ENCODE assay signal across 27 cellular contexts in genomic region chr1:54823670-54824069, GRCh38. TPM values are rescaled to one million over a fixed set of nuclear protein-coding genes. Genes with fewer than 3 reads are reported as not detected.
"Had no signal": no experiment of that assay in that cellular context is flagged by ENCODE, and none has a peak within 500 bp of the region (broad histone marks: within the 10 kb centered on the region; RNA-seq: fewer than 3 reads in every experiment).

No MANE protein-coding gene starts in this region.

- DNase-seq: colonic mucosa; cortex of kidney; effector CD8-positive, alpha-beta T cell; effector memory CD8-positive, alpha-beta T cell; endodermal cell; erythroblast; esophagus squamous epithelium; foreskin fibroblast; foreskin melanocyte; gastrocnemius medialis; glutamatergic neuron; head of caudate nucleus; heart right ventricle; hippocampal formation; left cardiac atrium; left lung; left ventricle myocardium superior; lower lobe of right lung; mesendoderm; midbrain had no signal

- H3K4me1 ChIP-seq: colonic mucosa, gastrocnemius medialis, heart right ventricle, left lung, lower lobe of right lung had no signal

- H3K27me3 ChIP-seq: colonic mucosa, esophagus squamous epithelium, gastrocnemius medialis, heart right ventricle, left lung had no signal

- H3K9me3 ChIP-seq: colonic mucosa had no signal

- H3K4me3 ChIP-seq: colonic mucosa, esophagus squamous epithelium, gastrocnemius medialis, heart right ventricle, left lung, lower lobe of right lung had no signal

- ATAC-seq: effector memory CD8-positive, alpha-beta T cell; esophagus mucosa; gastrocnemius medialis; heart right ventricle; left cardiac atrium; left lung; left ventricle myocardium superior; lower lobe of right lung had no signal

- FAIRE-seq: endometrium, keratinocyte had no signal

- H3K36me3 ChIP-seq: colonic mucosa, esophagus squamous epithelium, gastrocnemius medialis, heart right ventricle, left lung, lower lobe of right lung had no signal

- H3K27ac ChIP-seq: colonic mucosa, epithelial cell of prostate, esophagus squamous epithelium, gastrocnemius medialis, heart right ventricle, left lung, lower lobe of right lung had no signal

RNA-seq across cellular contexts. Expression of gene TTC22, which starts 22.5 kb away (rescaled TPM):
- total RNA-seq: dermis microvascular lymphatic vessel endothelial cell, glomerular endothelial cell, lung microvascular endothelial cell had no signal
